ENCODE assay signal across 25 cellular contexts in genomic region chr18:76866631-76867030, GRCh38.
"Had no signal": no experiment of that assay in that cellular context is flagged by ENCODE, and none has a peak within 500 bp of the region (broad histone marks: within the 10 kb centered on the region; RNA-seq: fewer than 3 reads in every experiment).

No MANE protein-coding gene starts in this region.

- H3K27ac Mint-ChIP-seq: activated CD8-positive, alpha-beta memory T cell treated with anti-CD3 and anti-CD28 coated beads, Interleukin-2, amount 10 ng/mL, durations not matched to agents 7 days and 5 days; activated CD8-positive, alpha-beta T cell treated with anti-CD3 and anti-CD28 coated beads, Interleukin-2, amount 10 ng/mL, durations not matched to agents 7 days and 5 days; activated naive CD4-positive, alpha-beta T cell treated with anti-CD3 and anti-CD28 coated beads for 36 hours; stimulated activated naive B cell treated with anti-CD40 and anti-IgM and Interleukin-4, amounts not matched to agents 10 μg/mL and 1 μg/mL and 100 μg/mL, for 72 hours; T-helper 2 cell treated with Interferon-gamma antibody and Interleukin-4, amounts not matched to agents 5 μg/mL and 100 μg/mL, for 36 hours had no signal

- H3K9me3 ChIP-seq: stomach, thyroid gland, upper lobe of left lung had no signal

- H3K4me1 Mint-ChIP-seq: activated CD4-positive, alpha-beta T cell treated with anti-CD3 and anti-CD28 coated beads for 36 hours; activated CD8-positive, alpha-beta memory T cell treated with anti-CD3 and anti-CD28 coated beads, Interleukin-2, amount 10 ng/mL, durations not matched to agents 7 days and 5 days had no signal

- H3K27me3 Mint-ChIP-seq: activated CD4-positive, alpha-beta T cell treated with anti-CD3 and anti-CD28 coated beads for 36 hours; activated CD8-positive, alpha-beta memory T cell treated with anti-CD3 and anti-CD28 coated beads, Interleukin-2, amount 10 ng/mL, durations not matched to agents 7 days and 5 days; stimulated activated naive B cell treated with anti-CD40 and anti-IgM and Interleukin-4, amounts not matched to agents 10 μg/mL and 1 μg/mL and 100 μg/mL, for 72 hours; T-cell had no signal

- ATAC-seq: activated CD4-positive, alpha-beta T cell treated with anti-CD3 and anti-CD28 coated beads for 36 hours; activated CD8-positive, alpha-beta memory T cell treated with anti-CD3 and anti-CD28 coated beads, Interleukin-2, amount 10 ng/mL, durations not matched to agents 7 days and 5 days; activated CD8-positive, alpha-beta T cell treated with anti-CD3 and anti-CD28 coated beads, Interleukin-2, amount 10 ng/mL, durations not matched to agents 7 days and 5 days; left cardiac atrium; left ventricle myocardium superior; right cardiac atrium; stimulated activated naive B cell treated with anti-CD40 and anti-IgM and Interleukin-4, amounts not matched to agents 10 μg/mL and 1 μg/mL and 100 μg/mL, for 72 hours; T-cell had no signal

- H3K27ac ChIP-seq: coronary artery, dorsolateral prefrontal cortex, stomach, thyroid gland, upper lobe of left lung had no signal

- H3K4me1 ChIP-seq: stomach, thyroid gland, upper lobe of left lung had no signal

- DNase-seq: activated CD4-positive, alpha-beta T cell treated with anti-CD3 and anti-CD28 coated beads for 36 hours; activated CD4-positive, CD25-positive, alpha-beta regulatory T cell; activated CD8-positive, alpha-beta memory T cell treated with anti-CD3 and anti-CD28 coated beads, Interleukin-2, amount 10 ng/mL, durations not matched to agents 7 days and 5 days; activated CD8-positive, alpha-beta T cell treated with anti-CD3 and anti-CD28 coated beads, Interleukin-2, amount 10 ng/mL, durations not matched to agents 7 days and 5 days; activated effector memory CD4-positive, alpha-beta T cell treated with anti-CD3 and anti-CD28 coated beads, Interleukin-2, amount 50 U/mL, for 16 hours; activated naive CD4-positive, alpha-beta T cell treated with anti-CD3 and anti-CD28 coated beads for 36 hours; anterior cingulate cortex; cerebellar nuclear complex; effector memory CD4-positive, alpha-beta T cell; erythroblast; hippocampal formation; left cardiac atrium; left ventricle myocardium superior; posterior cingulate gyrus; right cardiac atrium; stimulated activated CD4-positive, alpha-beta T cell treated with anti-CD3 and anti-CD28 coated beads, Interleukin-15, amount 100 ng/mL, for 24 hours; stimulated activated CD4-positive, alpha-beta T cell treated with anti-CD3 and anti-CD28 coated beads, Interleukin-2, amount 100 ng/mL, for 24 hours; stimulated activated naive B cell treated with anti-CD40 and anti-IgM and Interleukin-4, amounts not matched to agents 10 μg/mL and 1 μg/mL and 100 μg/mL, for 72 hours; stomach; T-cell; thyroid gland; upper lobe of left lung had no signal

- H3K4me3 ChIP-seq: coronary artery, dorsolateral prefrontal cortex, stomach, thyroid gland, upper lobe of left lung had no signal

- H3K4me3 Mint-ChIP-seq: activated CD4-positive, alpha-beta T cell treated with anti-CD3 and anti-CD28 coated beads for 36 hours; activated CD8-positive, alpha-beta memory T cell treated with anti-CD3 and anti-CD28 coated beads, Interleukin-2, amount 10 ng/mL, durations not matched to agents 7 days and 5 days; activated CD8-positive, alpha-beta T cell treated with anti-CD3 and anti-CD28 coated beads, Interleukin-2, amount 10 ng/mL, durations not matched to agents 7 days and 5 days; activated naive CD4-positive, alpha-beta T cell treated with anti-CD3 and anti-CD28 coated beads for 36 hours; stimulated activated naive B cell treated with anti-CD40 and anti-IgM and Interleukin-4, amounts not matched to agents 10 μg/mL and 1 μg/mL and 100 μg/mL, for 72 hours; T-cell; T-helper 2 cell treated with Interferon-gamma antibody and Interleukin-4, amounts not matched to agents 5 μg/mL and 100 μg/mL, for 36 hours had no signal

- H3K9me3 Mint-ChIP-seq: activated naive CD4-positive, alpha-beta T cell treated with anti-CD3 and anti-CD28 coated beads for 36 hours; stimulated activated naive B cell treated with anti-CD40 and anti-IgM and Interleukin-4, amounts not matched to agents 10 μg/mL and 1 μg/mL and 100 μg/mL, for 72 hours; T-cell; T-helper 2 cell treated with Interferon-gamma antibody and Interleukin-4, amounts not matched to agents 5 μg/mL and 100 μg/mL, for 36 hours had no signal

- H3K27me3 ChIP-seq: dorsolateral prefrontal cortex, stomach, thyroid gland, upper lobe of left lung had no signal
